Comparison of ENCODE assay signal across 15 cellular contexts in the genomic region with DNA sequence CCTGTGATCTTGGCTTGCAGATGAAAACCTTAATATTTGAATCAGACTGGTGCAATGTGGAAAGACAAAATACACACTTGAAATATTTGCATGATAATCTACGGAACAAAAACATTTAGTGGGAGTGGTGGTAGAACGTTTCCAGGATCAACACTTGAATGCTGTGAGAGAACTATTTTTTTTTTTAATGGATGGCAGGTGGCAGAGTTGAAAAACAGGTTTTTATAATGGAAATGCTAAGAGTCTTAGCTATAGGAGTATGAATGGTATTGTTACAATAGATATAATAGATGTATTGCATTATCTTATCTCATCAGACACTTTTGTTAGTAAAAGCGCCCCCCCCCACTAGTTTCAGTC.
DNase-seq lines count a peak whose midpoint lies in the region.
"Had no signal": no experiment of that assay in that cellular context is flagged by ENCODE, and none has a peak within 500 bp of the region (broad histone marks: within the 10 kb centered on the region; RNA-seq: fewer than 3 reads in every experiment).

No MANE protein-coding gene starts in this region.

- H3K27ac ChIP-seq in iPS-20b (ENCODE audit: low read length) = no peak overlapping the region
- H3K27ac ChIP-seq: breast epithelium had no signal

- H3K36me3 ChIP-seq in iPS-20b (ENCODE audit: insufficient read depth, low read depth, low read length) = no peaks in the 10 kb centered on the region
- H3K36me3 ChIP-seq: breast epithelium had no signal

- no peaks in the 10 kb centered on the region for H3K27me3 ChIP-seq in iPS-20b (ENCODE audit: insufficient read depth, low read length)
- H3K27me3 ChIP-seq: breast epithelium had no signal

- H3K9ac ChIP-seq in iPS-20b (ENCODE audit: low read depth, low read length) = no peak overlapping the region

- no peaks in the 10 kb centered on the region for H3K9me3 ChIP-seq in iPS-20b (ENCODE audit: insufficient read depth, low read depth, low read length)
- H3K9me3 ChIP-seq: breast epithelium had no signal

- peak; percentile 73 for DNase-seq in DMS79 (lab: John Stamatoyannopoulos, UW)
- DNase-seq in NCI-H1105 (lab: John Stamatoyannopoulos, UW) = peak; percentile 64
- peak; percentile 74 for DNase-seq in NCI-H345 treated with DMSO at 0.1 percent for 48 hours (lab: John Stamatoyannopoulos, UW; ENCODE audit: unreplicated experiment)
- no peak for DNase-seq in HuH-7 (ENCODE audit: low spot score)
- DNase-seq in T1000 (lab: John Stamatoyannopoulos, UW) = no peak
- no peak for DNase-seq in activated gamma-delta T cell (lab: John Stamatoyannopoulos, UW)
- DNase-seq: activated CD8-positive, alpha-beta T cell treated with anti-CD3 and anti-CD28 coated beads, Interleukin-2, amount 10 ng/mL, durations not matched to agents 7 days and 5 days; CD8-positive, alpha-beta memory T cell; cortex of kidney; NCI-H446 treated with DMSO at 0.1 percent for 48 hours; PC-3; SIG-M5; stimulated activated CD4-positive, alpha-beta T cell treated with anti-CD3 and anti-CD28 coated beads, Interleukin-2, amount 100 ng/mL, for 48 hours had no signal

- peaks cover 25% of the 10 kb centered on the region for H3K4me1 ChIP-seq in iPS-20b (ENCODE audit: insufficient read depth, low read length)
- H3K4me1 ChIP-seq: breast epithelium had no signal

- peak overlapping the region; percentile 52; the same call in 1 of the 2 replicates for H3K4me3 ChIP-seq in iPS-20b (ENCODE audit: low read length)
- H3K4me3 ChIP-seq: breast epithelium had no signal

Comparison
In these comparisons a context has a peak if more than half of its experiments do, and no peak if none do; other contexts are left out.
1. DNase-seq: peak in DMS79 (single experiment), NCI-H1105 (single experiment) and NCI-H345 treated with DMSO at 0.1 percent for 48 hours (single experiment); none in HuH-7 (single experiment), T1000 (single experiment) and activated gamma-delta T cell (single experiment).